11 cellular contexts compared by ENCODE assay signal in genomic region chr2:19073522-19073921, GRCh38.
DNase-seq lines count a peak whose midpoint lies in the region; ATAC-seq and TF ChIP-seq lines count a peak whose summit lies in the region.
"Had no signal": no experiment of that assay in that cellular context is flagged by ENCODE, and none has a peak within 500 bp of the region (broad histone marks: within the 10 kb centered on the region; RNA-seq: fewer than 3 reads in every experiment).

No MANE protein-coding gene starts in this region.

- no peak for TF ChIP-seq CTCF in AG09319 (IDR thresholded peaks at IDR 0.05; ENCODE audit: low read depth, low read length)

- ATAC-seq in GM19351 (IDR thresholded peaks at IDR 0.05; ENCODE audit: unreplicated experiment) (no peak), HG02970 (IDR thresholded peaks at IDR 0.05; ENCODE audit: low FRiP score, unreplicated experiment) (no peak)

- peak; percentile 59 for DNase-seq in AG09319 (ENCODE audit: extremely low read depth, low read depth)
- DNase-seq in HPDE6-E6E7 (ENCODE audit: extremely low spot score), result peak; percentile 98
- DNase-seq in amniotic epithelial cell (ENCODE audit: low read depth), result peak; percentile 55
- peak; percentile 70 for DNase-seq in iPS-NIHi11 (ENCODE audit: low spot score)
- DNase-seq in NAMALWA (ENCODE audit: low spot score), result no peak
- no peak for DNase-seq in NCI-H446 (lab: John Stamatoyannopoulos, UW)
- DNase-seq: activated CD8-positive, alpha-beta memory T cell treated with anti-CD3 and anti-CD28 coated beads for 24 hours; CD4-positive, CD25-positive, alpha-beta regulatory T cell; Peyer's patch had no signal

Comparison
In these comparisons a context has a peak if more than half of its experiments do, and no peak if none do; other contexts are left out.
1. DNase-seq: peak in AG09319 (single experiment), HPDE6-E6E7 (single experiment), amniotic epithelial cell (single experiment) and iPS-NIHi11 (single experiment); none in NAMALWA (single experiment) and NCI-H446 (0 of 2).